22 cellular contexts compared by ENCODE assay signal in the genomic region with DNA sequence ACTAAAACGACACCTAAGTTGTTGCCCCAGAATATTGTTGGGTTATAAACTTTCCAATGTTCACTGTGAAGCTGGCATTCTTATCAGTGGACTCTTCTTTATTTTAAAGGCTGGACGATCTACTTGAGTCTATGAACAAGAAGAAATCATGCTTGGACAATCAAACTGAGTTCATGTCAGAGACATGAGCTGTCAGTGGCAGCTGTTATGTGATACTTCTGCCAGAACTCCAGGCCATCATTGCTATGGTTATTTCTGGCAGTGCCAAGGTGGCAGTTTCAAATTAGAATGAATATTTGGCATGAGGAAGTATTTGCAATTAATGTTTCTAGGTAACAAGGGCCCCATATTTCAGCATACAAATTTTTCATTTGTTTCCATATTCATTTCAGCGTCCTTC.
"Had no signal": no experiment of that assay in that cellular context is flagged by ENCODE, and none has a peak within 500 bp of the region (broad histone marks: within the 10 kb centered on the region; RNA-seq: fewer than 3 reads in every experiment).

No MANE protein-coding gene starts in this region.

- H3K27me3 ChIP-seq: tibial artery had no signal

- H3K36me3 Mint-ChIP-seq: activated naive CD8-positive, alpha-beta T cell treated with anti-CD3 and anti-CD28 coated beads for 36 hours; natural killer cell treated with Interleukin-12 subunit alpha and Interleukin-12 subunit beta and Interleukin-15 and Interleukin-18, amount 100 ng/mL, for 72 hours had no signal

- H3K9me3 ChIP-seq: tibial artery had no signal

- H3K9me3 Mint-ChIP-seq: activated naive CD8-positive, alpha-beta T cell treated with anti-CD3 and anti-CD28 coated beads for 36 hours; activated T-cell treated with anti-CD3 and anti-CD28 coated beads, Interleukin-2, amount 50 U/mL, for 4 hours; activated T-helper 2 cell treated with anti-CD3 and anti-CD28 coated beads, Interferon-gamma antibody, Interleukin-2, Interleukin-4, amounts not matched to agents 10 μg/mL and 5 μg/mL and 100 μg/mL, durations not matched to agents 14 hours and 24 hours and 36 hours; endodermal cell; stimulated activated naive CD8-positive, alpha-beta T cell treated with anti-CD3 and anti-CD28 coated beads, Interleukin-15, Interleukin-2, amounts not matched to agents 100 ng/mL and 50 ng/mL, for 24 hours; T-helper 1 cell treated with Interleukin-12 subunit alpha and Interleukin-12 subunit beta and Interleukin-4 antibody, amounts not matched to agents 30 μg/mL and 1 μg/mL, for 36 hours had no signal

- DNase-seq: activated CD4-positive, alpha-beta T cell treated with anti-CD3 and anti-CD28 coated beads for 4 hours; activated CD4-positive, alpha-beta T cell treated with anti-CD3 and anti-CD28 coated beads, Interleukin-2, amount 50 U/mL, for 48 hours; activated CD4-positive, CD25-positive, alpha-beta regulatory T cell; activated CD8-positive, alpha-beta memory T cell treated with anti-CD3 and anti-CD28 coated beads, Interleukin-2, amount 50 U/mL, for 48 hours; activated naive CD4-positive, alpha-beta T cell; activated naive CD8-positive, alpha-beta T cell treated with anti-CD3 and anti-CD28 coated beads for 36 hours; activated T-cell treated with anti-CD3 and anti-CD28 coated beads, Interleukin-2, amount 50 U/mL, for 4 hours; cortex of kidney; endodermal cell; kidney; retina; stimulated activated CD4-positive, alpha-beta T cell treated with anti-CD3 and anti-CD28 coated beads, Interleukin-1b, Interleukin-23, amount 100 ng/mL, for 48 hours; substantia nigra; tibial artery had no signal

- H3K4me3 ChIP-seq: skin epidermis, tibial artery had no signal

- H3K36me3 ChIP-seq: tibial artery had no signal

- H3K4me3 Mint-ChIP-seq: activated naive CD8-positive, alpha-beta T cell treated with anti-CD3 and anti-CD28 coated beads for 36 hours; activated T-cell treated with anti-CD3 and anti-CD28 coated beads, Interleukin-2, amount 50 U/mL, for 4 hours; central memory CD8-positive, alpha-beta T cell; endodermal cell; natural killer cell treated with Interleukin-12 subunit alpha and Interleukin-12 subunit beta and Interleukin-15 and Interleukin-18, amount 100 ng/mL, for 72 hours; stimulated activated naive CD8-positive, alpha-beta T cell treated with anti-CD3 and anti-CD28 coated beads, Interleukin-15, Interleukin-2, amounts not matched to agents 100 ng/mL and 50 ng/mL, for 24 hours; T-helper 1 cell treated with Interleukin-12 subunit alpha and Interleukin-12 subunit beta and Interleukin-4 antibody, amounts not matched to agents 30 μg/mL and 1 μg/mL, for 36 hours had no signal

- H3K4me1 ChIP-seq: tibial artery had no signal

- H3K27ac Mint-ChIP-seq: activated naive CD8-positive, alpha-beta T cell treated with anti-CD3 and anti-CD28 coated beads for 36 hours; activated T-helper 2 cell treated with anti-CD3 and anti-CD28 coated beads, Interferon-gamma antibody, Interleukin-2, Interleukin-4, amounts not matched to agents 10 μg/mL and 5 μg/mL and 100 μg/mL, durations not matched to agents 14 hours and 24 hours and 36 hours; endodermal cell; natural killer cell treated with Interleukin-12 subunit alpha and Interleukin-12 subunit beta and Interleukin-15 and Interleukin-18, amount 100 ng/mL, for 72 hours; progenitor cell of endocrine pancreas; stimulated activated naive CD8-positive, alpha-beta T cell treated with anti-CD3 and anti-CD28 coated beads, Interleukin-15, Interleukin-2, amounts not matched to agents 100 ng/mL and 50 ng/mL, for 24 hours; T-helper 1 cell treated with Interleukin-12 subunit alpha and Interleukin-12 subunit beta and Interleukin-4 antibody, amounts not matched to agents 30 μg/mL and 1 μg/mL, for 36 hours had no signal

- H3K27ac ChIP-seq: skin epidermis, tibial artery had no signal

- ATAC-seq: activated T-cell treated with anti-CD3 and anti-CD28 coated beads, Interleukin-2, amount 50 U/mL, for 4 hours; left lobe of liver; natural killer cell treated with Interleukin-12 subunit alpha and Interleukin-12 subunit beta and Interleukin-15 and Interleukin-18, amount 100 ng/mL, for 72 hours had no signal

- H3K4me1 Mint-ChIP-seq: activated naive CD8-positive, alpha-beta T cell treated with anti-CD3 and anti-CD28 coated beads for 36 hours; central memory CD8-positive, alpha-beta T cell had no signal

- H3K27me3 Mint-ChIP-seq: activated naive CD8-positive, alpha-beta T cell treated with anti-CD3 and anti-CD28 coated beads for 36 hours; central memory CD8-positive, alpha-beta T cell; natural killer cell treated with Interleukin-12 subunit alpha and Interleukin-12 subunit beta and Interleukin-15 and Interleukin-18, amount 100 ng/mL, for 72 hours; stimulated activated naive CD8-positive, alpha-beta T cell treated with anti-CD3 and anti-CD28 coated beads, Interleukin-15, Interleukin-2, amounts not matched to agents 100 ng/mL and 50 ng/mL, for 24 hours had no signal
